In genomic region chr10:114332301-114332797, GRCh38 we compare ENCODE assay signal across 29 cellular contexts.
A peak's percentile ranks its signal among the peaks of the same experiment; 100 is the strongest.
DNase-seq lines count a peak whose midpoint lies in the region; ATAC-seq, FAIRE-seq and TF ChIP-seq lines count a peak whose summit lies in the region.
"Had no signal": no experiment of that assay in that cellular context is flagged by ENCODE, and none has a peak within 500 bp of the region (broad histone marks: within the 10 kb centered on the region; RNA-seq: fewer than 3 reads in every experiment).

No MANE protein-coding gene starts in this region.

- H3K27ac Mint-ChIP-seq in MCF 10A (ENCODE audit: low read depth, unreplicated experiment), result no peak overlapping the region
- H3K27ac Mint-ChIP-seq in activated naive CD4-positive, alpha-beta T cell treated with anti-CD3 and anti-CD28 coated beads, Interleukin-2, amount 50 U/mL, for 72 hours, result no peak overlapping the region
- H3K27ac Mint-ChIP-seq: CD8-positive, alpha-beta T cell; dendritic cell treated with granulocyte-macrophage colony-stimulating factor and Interleukin-4, amounts not matched to agents 40 ng/mL and 50 ng/mL, for 4 days; progenitor cell of endocrine pancreas had no signal

- peak overlapping the region; percentile 8 for H3K4me2 ChIP-seq in mammary epithelial cell (ENCODE audit: insufficient read depth, low read depth, low read length)
- H3K4me2 ChIP-seq: SK-N-SH had no signal

- H3K27ac ChIP-seq in mammary epithelial cell (ENCODE audit: insufficient read depth, low read depth, low read length) (no peak overlapping the region), foreskin keratinocyte (peak overlapping the region; percentile 30), sigmoid colon (peak overlapping the region; percentile 52 to 61 (median 53)), uterus (peak overlapping the region; percentile 68 to 73), small intestine (ENCODE audit: low read depth in 1 of 2, low read length in 1 of 2) (peak overlapping the region in 1 of 2 donors; percentile 9)
- H3K27ac ChIP-seq: 22Rv1, cardiac muscle cell, left lung, suprapubic skin had no signal

- H3K4me3 Mint-ChIP-seq in MCF 10A (ENCODE audit: unreplicated experiment), result no peak overlapping the region
- H3K4me3 Mint-ChIP-seq: CD8-positive, alpha-beta T cell; dendritic cell treated with granulocyte-macrophage colony-stimulating factor and Interleukin-4, amounts not matched to agents 40 ng/mL and 50 ng/mL, for 4 days; neural crest cell had no signal

- no peak overlapping the region for H3K4me3 ChIP-seq in mammary epithelial cell (replicated peaks in 1 of 3; ENCODE audit: insufficient read depth in 1 of 3, low read depth in 2 of 3, low read length in 3 of 3)
- no peak overlapping the region for H3K4me3 ChIP-seq in sigmoid colon
- H3K4me3 ChIP-seq in uterus, result no peak overlapping the region
- H3K4me3 ChIP-seq in small intestine (ENCODE audit: low read depth in 1 of 2, low read length in 2 of 2), result no peak overlapping the region
- H3K4me3 ChIP-seq: cardiac muscle cell, left lung, suprapubic skin had no signal

- H3K4me1 Mint-ChIP-seq in MCF 10A (ENCODE audit: insufficient read depth, unreplicated experiment), result peaks cover under 1% of the 10 kb centered on the region

- no peaks in the 10 kb centered on the region for H3K36me3 Mint-ChIP-seq in MCF 10A (ENCODE audit: insufficient read depth, unreplicated experiment)
- H3K36me3 Mint-ChIP-seq in activated naive CD4-positive, alpha-beta T cell treated with anti-CD3 and anti-CD28 coated beads, Interleukin-2, amount 50 U/mL, for 72 hours, result no peaks in the 10 kb centered on the region
- H3K36me3 Mint-ChIP-seq: CD8-positive, alpha-beta T cell had no signal

- H3K36me3 ChIP-seq in mammary epithelial cell (ENCODE audit: insufficient read depth, low read length), result peaks cover 1% of the 10 kb centered on the region
- no peaks in the 10 kb centered on the region for H3K36me3 ChIP-seq in sigmoid colon
- H3K36me3 ChIP-seq in uterus, result no peaks in the 10 kb centered on the region
- no peaks in the 10 kb centered on the region for H3K36me3 ChIP-seq in small intestine (ENCODE audit: control insufficient read depth in 2 of 2, insufficient read depth in 2 of 2, low read length in 2 of 2)
- H3K36me3 ChIP-seq: cardiac muscle cell, left lung, suprapubic skin had no signal

- H3K9me3 Mint-ChIP-seq in MCF 10A (ENCODE audit: unreplicated experiment), result no peaks in the 10 kb centered on the region
- H3K9me3 Mint-ChIP-seq in activated naive CD4-positive, alpha-beta T cell treated with anti-CD3 and anti-CD28 coated beads, Interleukin-2, amount 50 U/mL, for 72 hours, result no peaks in the 10 kb centered on the region
- H3K9me3 Mint-ChIP-seq: CD8-positive, alpha-beta T cell; dendritic cell treated with granulocyte-macrophage colony-stimulating factor and Interleukin-4, amounts not matched to agents 40 ng/mL and 50 ng/mL, for 4 days; neural crest cell had no signal

- no peaks in the 10 kb centered on the region for H4K20me1 ChIP-seq in mammary epithelial cell (ENCODE audit: insufficient read depth, low read length)

- POLR2A ChIA-PET in MCF 10A (lab: Yijun Ruan, JAX), result no interaction called here

- no peak for FAIRE-seq in small intestine (lab: Jason Lieb, UNC)
- FAIRE-seq: G401.6, HepG2 had no signal

- H3K9ac ChIP-seq in mammary epithelial cell (ENCODE audit: insufficient read depth, low read length), result no peak overlapping the region
- H3K9ac ChIP-seq: SK-N-SH had no signal

- intact Hi-C loops in mammary epithelial cell (cut with micrococcal nuclease), result no loop called here
- intact Hi-C loops in MCF 10A (cut with micrococcal nuclease), result no loop called here
- intact Hi-C loops in sigmoid colon (cut with DNase I), result no loop called here
- intact Hi-C loops in uterus (cut with DNase I; ENCODE audit: low total_unique reads), result no loop called here

- H3K4me1 ChIP-seq in mammary epithelial cell (ENCODE audit: insufficient read depth, low read length) (peaks cover 27% of the 10 kb centered on the region), foreskin keratinocyte (peaks cover 16% of the 10 kb centered on the region), sigmoid colon (peaks cover 0 to 46% (median 25%) of the 10 kb centered on the region in 4 donors), uterus (peaks cover 0 to 17% of the 10 kb centered on the region in 2 donors), small intestine (ENCODE audit: control insufficient read depth in 2 of 2, insufficient read depth in 1 of 2, low read depth in 1 of 2, low read length in 1 of 2) (no peaks in the 10 kb centered on the region)
- H3K4me1 ChIP-seq: left lung had no signal

- H3K79me2 ChIP-seq in mammary epithelial cell (ENCODE audit: insufficient read depth, low read length), result peaks cover 14% of the 10 kb centered on the region

- H3K27me3 Mint-ChIP-seq in MCF 10A (ENCODE audit: insufficient read depth, unreplicated experiment), result no peaks in the 10 kb centered on the region

- BruUV-seq in mammary epithelial cell (replicated peaks; lab: Mats Ljungman, UMichigan) (no TSS peak), MCF 10A (replicated peaks; lab: Mats Ljungman, UMichigan) (no TSS peak)

- no peak overlapping the region for H2AFZ ChIP-seq in mammary epithelial cell (ENCODE audit: low read depth, low read length)

- WGBS in mammary epithelial cell (ENCODE audit: low coverage, missing lambda C conversion rate), result 35% methylated on average over 8 of the region's 8 CpGs
- 72 to 85% methylated on average over 8 of the region's 8 CpGs for WGBS in sigmoid colon, 2 donors
- 68 to 87% (median 80%) methylated on average over 8 of the region's 8 CpGs for WGBS in small intestine, 3 donors

- TF ChIP-seq CTCF in mammary epithelial cell (conservative IDR thresholded peaks at IDR 0.05 in 1 of 2, IDR thresholded peaks at IDR 0.05 in 1 of 2; ENCODE audit: extremely low read depth in 1 of 2, insufficient read depth in 1 of 2, low read depth in 1 of 2, low read length in 2 of 2), result no peak
- TF ChIP-seq CTCF in MCF 10A (IDR thresholded peaks at IDR 0.05; ENCODE audit: unreplicated experiment), result no peak
- no peak for TF ChIP-seq CTCF in foreskin keratinocyte (conservative IDR thresholded peaks at IDR 0.05)
- TF ChIP-seq CTCF in sigmoid colon (IDR thresholded peaks at IDR 0.05), result no peak
- TF ChIP-seq CTCF in uterus (IDR thresholded peaks at IDR 0.05), result no peak

- H3K9me3 ChIP-seq in mammary epithelial cell (replicated peaks; ENCODE audit: insufficient read depth, low read length) (no peaks in the 10 kb centered on the region), sigmoid colon (no peaks in the 10 kb centered on the region), uterus (no peaks in the 10 kb centered on the region), small intestine (ENCODE audit: control insufficient read depth, low read depth) (no peaks in the 10 kb centered on the region)
- H3K9me3 ChIP-seq: left lung, SK-N-SH, suprapubic skin had no signal

- ATAC-seq in foreskin keratinocyte, result peak; percentile 36
- no peak for ATAC-seq in activated naive CD4-positive, alpha-beta T cell treated with anti-CD3 and anti-CD28 coated beads, Interleukin-2, amount 50 U/mL, for 72 hours
- ATAC-seq: CD8-positive, alpha-beta T cell; HepG2; left lung had no signal

- TF ChIP-seq POLR2A in sigmoid colon (IDR thresholded peaks at IDR 0.05) (no peak), uterus (IDR thresholded peaks at IDR 0.05) (no peak)

- in situ Hi-C loops in mammary epithelial cell (cut with MboI; ENCODE audit: low sequenced_read_pairs in 2 of 2), result no loop called here

- H3K27me3 ChIP-seq in mammary epithelial cell (ENCODE audit: insufficient read depth, low read length), result no peaks in the 10 kb centered on the region
- H3K27me3 ChIP-seq in foreskin keratinocyte, result no peaks in the 10 kb centered on the region
- no peaks in the 10 kb centered on the region for H3K27me3 ChIP-seq in sigmoid colon
- H3K27me3 ChIP-seq in uterus, result no peaks in the 10 kb centered on the region
- H3K27me3 ChIP-seq in small intestine (ENCODE audit: control insufficient read depth in 2 of 2, insufficient read depth in 2 of 2, low read length in 2 of 2), result no peaks in the 10 kb centered on the region
- H3K27me3 ChIP-seq: cardiac muscle cell, left lung, suprapubic skin had no signal

- CTCF ChIA-PET in mammary epithelial cell (lab: Charles Lee; ENCODE audit: low non-redundant PET) (no interaction called here), MCF 10A (lab: Yijun Ruan, JAX) (interaction anchor here (0.5 kb wide), 1 partner anchor 29 kb away, joined by 3 read pairs; no protein-coding TSS in a partner anchor)

- DNase-seq in mammary epithelial cell, result no peak
- no peak for DNase-seq in MCF 10A (ENCODE audit: unreplicated experiment)
- peak; percentile 18 to 40 for DNase-seq in foreskin keratinocyte
- DNase-seq in sigmoid colon, result no peak
- DNase-seq in uterus, result no peak
- DNase-seq in small intestine, result no peak
- DNase-seq in ureter (ENCODE audit: low spot score), result no peak
- no peak for DNase-seq in activated naive CD4-positive, alpha-beta T cell treated with anti-CD3 and anti-CD28 coated beads, Interleukin-2, amount 50 U/mL, for 72 hours (ENCODE audit: low spot score in 2 of 2)
- DNase-seq: activated CD4-positive, alpha-beta T cell treated with anti-CD3 and anti-CD28 coated beads for 4 hours; activated naive CD4-positive, alpha-beta T cell; activated T-cell treated with anti-CD3 and anti-CD28 coated beads, Interleukin-2, amount 50 U/mL, for 48 hours; amygdala; CD8-positive, alpha-beta T cell; Kasumi-1; left lung; midbrain; NCI-H1694; NCI-H526 treated with DMSO at 0.1 percent for 48 hours; SK-N-SH; stimulated activated CD4-positive, alpha-beta T cell treated with anti-CD3 and anti-CD28 coated beads, Interleukin-2, amount 100 ng/mL, for 24 hours; T-helper 2 cell had no signal

- no peak for TF ChIP-seq EP300 in sigmoid colon (IDR thresholded peaks at IDR 0.05)

- dilution Hi-C loops in mammary epithelial cell (cut with HindIII; ENCODE audit: low sequenced_read_pairs), result no loop called here

Comparison
In these comparisons a context has a peak if more than half of its experiments do, and no peak if none do; other contexts are left out.
1. DNase-seq: peak in foreskin keratinocyte (2 of 2); none in mammary epithelial cell (single experiment), MCF 10A (single experiment), sigmoid colon (single experiment), uterus (0 of 2), small intestine (single experiment), ureter (single experiment) and activated naive CD4-positive, alpha-beta T cell treated with anti-CD3 and anti-CD28 coated beads, Interleukin-2, amount 50 U/mL, for 72 hours (0 of 2).